Comparison of ENCODE assay signal across 20 cellular contexts in the genomic region with DNA sequence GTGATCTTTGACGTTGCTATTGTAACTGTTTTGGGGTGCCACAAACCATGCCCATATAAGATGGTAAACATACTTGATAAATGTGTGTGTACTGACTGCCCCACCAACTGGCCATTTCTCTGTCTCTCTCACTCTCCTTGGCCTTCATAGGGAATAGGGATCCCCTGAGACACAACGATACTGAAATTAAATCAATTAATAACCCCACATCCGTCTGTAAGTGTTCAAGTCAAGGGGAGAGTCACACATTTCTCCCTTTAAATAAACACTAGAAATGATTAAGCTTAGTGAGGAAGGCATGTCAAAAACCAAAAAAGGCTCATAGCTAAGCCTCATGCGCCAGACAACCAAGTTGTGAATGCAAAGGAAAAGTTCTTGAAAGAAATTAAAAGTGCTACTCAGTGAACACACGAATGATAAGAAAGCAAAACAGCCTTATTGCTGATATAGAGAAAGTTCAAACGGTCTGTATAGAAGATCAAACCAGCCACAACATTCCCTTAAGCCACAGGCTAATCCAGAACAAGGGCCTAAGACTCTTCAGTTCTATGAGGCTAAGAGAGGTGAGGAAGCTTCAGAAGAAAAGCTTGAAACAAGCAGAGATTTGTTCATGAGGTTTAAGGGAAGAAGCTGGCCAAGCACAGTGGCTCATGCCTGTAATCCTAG.
DNase-seq lines count a peak whose midpoint lies in the region; ATAC-seq and TF ChIP-seq lines count a peak whose summit lies in the region.
"Had no signal": no experiment of that assay in that cellular context is flagged by ENCODE, and none has a peak within 500 bp of the region (broad histone marks: within the 10 kb centered on the region; RNA-seq: fewer than 3 reads in every experiment).

No MANE protein-coding gene starts in this region.

- no peak overlapping the region for H3K4me2 ChIP-seq in neural progenitor cell

- TF ChIP-seq CTCF in activated B cell treated with CpG ODN at 0.5 μM for 24 hours (IDR thresholded peaks at IDR 0.05), result no peak
- TF ChIP-seq CTCF in neural progenitor cell (IDR thresholded peaks at IDR 0.05), result no peak

- H3K27ac Mint-ChIP-seq in activated B cell treated with CpG ODN at 0.5 μM for 24 hours (peak overlapping the region; percentile 32), neural progenitor cell (peak overlapping the region; percentile 42)
- H3K27ac Mint-ChIP-seq: activated T-helper 1 cell treated with anti-CD3 and anti-CD28 coated beads, Interleukin-12 subunit alpha, Interleukin-12 subunit beta, Interleukin-2, Interleukin-4 antibody, amounts not matched to agents 30 ng/mL and 10 ng/mL and 1 ng/mL, durations not matched to agents 14 hours and 24 hours and 36 hours had no signal

- H3K4me3 ChIP-seq in neural progenitor cell, result no peak overlapping the region
- H3K4me3 ChIP-seq: esophagus squamous epithelium, K562, suprapubic skin had no signal

- intact Hi-C loops in activated B cell treated with CpG ODN at 0.5 μM for 24 hours (cut with micrococcal nuclease), result no loop called here

- H3K79me2 ChIP-seq in neural progenitor cell (ENCODE audit: low read depth), result no peaks in the 10 kb centered on the region

- no peak for DNase-seq in activated B cell treated with CpG ODN at 0.5 μM for 24 hours
- no peak for DNase-seq in neural progenitor cell (ENCODE audit: low spot score)
- DNase-seq in activated CD4-positive, alpha-beta T cell treated with anti-CD3 and anti-CD28 coated beads, Interleukin-2, amount 50 U/mL, for 48 hours, result no peak
- DNase-seq in T-helper 2 cell, result no peak
- no peak for DNase-seq in COLO829 (ENCODE audit: low spot score)
- DNase-seq in NCI-H1930 (lab: John Stamatoyannopoulos, UW), result no peak
- DNase-seq: central memory CD4-positive, alpha-beta T cell; COR-L47; effector CD4-positive, alpha-beta T cell; esophagus squamous epithelium; naive B cell; NCI-H2081 treated with DMSO at 0.1 percent for 48 hours; NCI-H510A treated with DMSO at 0.1 percent for 48 hours; small intestine had no signal

- ATAC-seq in GM18511 (IDR thresholded peaks at IDR 0.05; ENCODE audit: unreplicated experiment) (peak; percentile 47), HG02678 (IDR thresholded peaks at IDR 0.05; ENCODE audit: unreplicated experiment) (peak; percentile 35), activated B cell treated with CpG ODN at 0.5 μM for 24 hours (ENCODE audit: low read depth) (no peak)
- ATAC-seq: K562 had no signal

- H3K4me3 Mint-ChIP-seq in activated B cell treated with CpG ODN at 0.5 μM for 24 hours, result no peak overlapping the region
- H3K4me3 Mint-ChIP-seq in neural progenitor cell, result no peak overlapping the region
- H3K4me3 Mint-ChIP-seq: activated T-helper 1 cell treated with anti-CD3 and anti-CD28 coated beads, Interleukin-12 subunit alpha, Interleukin-12 subunit beta, Interleukin-2, Interleukin-4 antibody, amounts not matched to agents 30 ng/mL and 10 ng/mL and 1 ng/mL, durations not matched to agents 14 hours and 24 hours and 36 hours had no signal

- H3K4me1 Mint-ChIP-seq in activated B cell treated with CpG ODN at 0.5 μM for 24 hours (peaks cover 82% of the 10 kb centered on the region), neural progenitor cell (peaks cover 33% of the 10 kb centered on the region)

- H3K9me3 Mint-ChIP-seq in activated B cell treated with CpG ODN at 0.5 μM for 24 hours (no peaks in the 10 kb centered on the region), neural progenitor cell (peaks cover 4% of the 10 kb centered on the region)
- H3K9me3 Mint-ChIP-seq: activated T-helper 1 cell treated with anti-CD3 and anti-CD28 coated beads, Interleukin-12 subunit alpha, Interleukin-12 subunit beta, Interleukin-2, Interleukin-4 antibody, amounts not matched to agents 30 ng/mL and 10 ng/mL and 1 ng/mL, durations not matched to agents 14 hours and 24 hours and 36 hours; naive B cell had no signal

- H3K27me3 Mint-ChIP-seq in activated B cell treated with CpG ODN at 0.5 μM for 24 hours, result no peaks in the 10 kb centered on the region
- peaks cover 6% of the 10 kb centered on the region for H3K27me3 Mint-ChIP-seq in neural progenitor cell (ENCODE audit: insufficient read depth, low read depth)
- H3K27me3 Mint-ChIP-seq: naive B cell had no signal

- H3K36me3 ChIP-seq in neural progenitor cell, result no peaks in the 10 kb centered on the region
- H3K36me3 ChIP-seq: esophagus squamous epithelium, suprapubic skin had no signal

- H3K36me3 Mint-ChIP-seq in activated B cell treated with CpG ODN at 0.5 μM for 24 hours (ENCODE audit: low read depth) (no peaks in the 10 kb centered on the region), neural progenitor cell (no peaks in the 10 kb centered on the region)
- H3K36me3 Mint-ChIP-seq: naive B cell had no signal

- no peaks in the 10 kb centered on the region for H4K20me1 ChIP-seq in neural progenitor cell (ENCODE audit: low read depth)

- CTCF ChIA-PET in activated B cell treated with CpG ODN at 0.5 μM for 24 hours (lab: Charles Lee), result interaction anchor here (1.1 kb wide), 1 partner anchor 15 kb away, joined by 3 read pairs; no protein-coding TSS in a partner anchor

- peaks cover 17% of the 10 kb centered on the region for H3K4me1 ChIP-seq in neural progenitor cell

- no peaks in the 10 kb centered on the region for H3K9me3 ChIP-seq in neural progenitor cell (ENCODE audit: low read depth)
- H3K9me3 ChIP-seq: esophagus squamous epithelium, suprapubic skin had no signal

- no peak overlapping the region for H2AFZ ChIP-seq in neural progenitor cell (replicated peaks)

- H3F3A ChIP-seq in neural progenitor cell (ENCODE audit: low read depth), result peaks cover 20% of the 10 kb centered on the region

- H3K9ac ChIP-seq in neural progenitor cell, result no peak overlapping the region

- H3K27ac ChIP-seq in neural progenitor cell, result no peak overlapping the region
- H3K27ac ChIP-seq: esophagus squamous epithelium, HL-60, suprapubic skin had no signal

- POLR2A ChIA-PET in activated B cell treated with CpG ODN at 0.5 μM for 24 hours (lab: Charles Lee), result interaction anchor here (1.4 to 1.7 kb wide), 3 partner anchors 18 to 110 kb away, joined by 3 to 6 read pairs (median 5); no protein-coding TSS in a partner anchor

- H3K27me3 ChIP-seq in neural progenitor cell, result no peaks in the 10 kb centered on the region
- H3K27me3 ChIP-seq: esophagus squamous epithelium, suprapubic skin had no signal
